23 cellular contexts compared by ENCODE assay signal in genomic region chr7:49400891-49401550, GRCh38.
DNase-seq lines count a peak whose midpoint lies in the region; ATAC-seq and TF ChIP-seq lines count a peak whose summit lies in the region.
"Had no signal": no experiment of that assay in that cellular context is flagged by ENCODE, and none has a peak within 500 bp of the region (broad histone marks: within the 10 kb centered on the region; RNA-seq: fewer than 3 reads in every experiment).

No MANE protein-coding gene starts in this region.

- DNase-seq in G401 (ENCODE audit: low spot score), result peak; percentile 11
- peak; percentile 15 for DNase-seq in MM.1S
- peak; percentile 0 for DNase-seq in astrocyte of the hippocampus (ENCODE audit: low read depth, low spot score)
- peak; percentile 28 for DNase-seq in kidney epithelial cell (ENCODE audit: low read depth)
- no peak for DNase-seq in SHP77 treated with DMSO at 0.1 percent for 48 hours (lab: John Stamatoyannopoulos, UW)
- no peak for DNase-seq in NCI-H82 (lab: John Stamatoyannopoulos, UW)
- DNase-seq: Caco-2; DND-41; erythroblast; gastrocnemius medialis; midbrain; natural killer cell; NCI-H146; NCI-H526; stimulated activated CD4-positive, alpha-beta T cell treated with anti-CD3 and anti-CD28 coated beads, Interleukin-4, amount 100 ng/mL, for 24 hours; stimulated activated naive CD4-positive, alpha-beta T cell; T-helper 9 cell; testis had no signal

- ATAC-seq in GM18867 (IDR thresholded peaks at IDR 0.05; ENCODE audit: unreplicated experiment) (no peak), HG02623 (IDR thresholded peaks at IDR 0.05; ENCODE audit: unreplicated experiment) (no peak)
- ATAC-seq: gastrocnemius medialis, GM12878, natural killer cell had no signal

- peaks cover 26% of the 10 kb centered on the region for H3K4me1 ChIP-seq in MM.1S (ENCODE audit: low read length)
- H3K4me1 ChIP-seq: ascending aorta, Caco-2, gastrocnemius medialis, right atrium auricular region, testis had no signal

- no peak overlapping the region for H3K4me3 ChIP-seq in MM.1S (ENCODE audit: low read length)
- H3K4me3 ChIP-seq in kidney epithelial cell (ENCODE audit: low read depth, low read length), result no peak overlapping the region
- H3K4me3 ChIP-seq: ascending aorta, gastrocnemius medialis, GM12878, right atrium auricular region, testis had no signal

- no peak overlapping the region for H3K27ac ChIP-seq in MM.1S (ENCODE audit: low read length)
- H3K27ac ChIP-seq: ascending aorta, gastrocnemius medialis, right atrium auricular region, testis had no signal

- in situ Hi-C loops in G401 (cut with HindIII; ENCODE audit: low sequenced_read_pairs), result no loop called here

- peak overlapping the region; percentile 14 for H3K4me2 ChIP-seq in MM.1S (ENCODE audit: low read depth, low read length)

- no peaks in the 10 kb centered on the region for H3K9me3 ChIP-seq in MM.1S (replicated peaks; ENCODE audit: insufficient read depth, low read length)
- H3K9me3 ChIP-seq: ascending aorta, gastrocnemius medialis, right atrium auricular region, testis had no signal

- no peaks in the 10 kb centered on the region for H3K9me2 ChIP-seq in MM.1S (replicated peaks; ENCODE audit: insufficient read depth, low read length)

- no peaks in the 10 kb centered on the region for H3K27me3 ChIP-seq in MM.1S (replicated peaks; ENCODE audit: insufficient read depth, low read length)
- H3K27me3 ChIP-seq in kidney epithelial cell (ENCODE audit: control insufficient read depth, insufficient read depth, low read length), result no peaks in the 10 kb centered on the region
- H3K27me3 ChIP-seq: ascending aorta, gastrocnemius medialis, right atrium auricular region, testis had no signal

- H3F3A ChIP-seq in MM.1S (ENCODE audit: insufficient read depth, low read length), result no peaks in the 10 kb centered on the region

- H3K9ac ChIP-seq in MM.1S (ENCODE audit: low read length), result no peak overlapping the region

- H2AFZ ChIP-seq in MM.1S (ENCODE audit: low read length), result no peak overlapping the region; the same call in 1 of the 2 replicates

- TF ChIP-seq CTCF in MM.1S (IDR thresholded peaks at IDR 0.05; ENCODE audit: low read length) (no peak), kidney epithelial cell (IDR thresholded peaks at IDR 0.05; ENCODE audit: insufficient read depth, low read length, poor library complexity, severe bottlenecking) (no peak)

- H3K79me2 ChIP-seq in MM.1S (ENCODE audit: low read length), result no peaks in the 10 kb centered on the region

- no peaks in the 10 kb centered on the region for H4K20me1 ChIP-seq in MM.1S (ENCODE audit: insufficient read depth, low read length)

- H3K36me3 ChIP-seq in MM.1S (replicated peaks; ENCODE audit: insufficient read depth, low read length) (no peaks in the 10 kb centered on the region), kidney epithelial cell (ENCODE audit: control insufficient read depth, insufficient read depth, low read length) (no peaks in the 10 kb centered on the region)
- H3K36me3 ChIP-seq: ascending aorta, gastrocnemius medialis, right atrium auricular region had no signal

Comparison
In these comparisons a context has a peak if more than half of its experiments do, and no peak if none do; other contexts are left out.
1. DNase-seq: peak in G401 (single experiment), MM.1S (single experiment), astrocyte of the hippocampus (single experiment) and kidney epithelial cell (single experiment); none in SHP77 treated with DMSO at 0.1 percent for 48 hours (single experiment) and NCI-H82 (single experiment).